27 cellular contexts compared by ENCODE assay signal in genomic region chr3:150133293-150133692, GRCh38.
DNase-seq lines count a peak whose midpoint lies in the region; ATAC-seq and TF ChIP-seq lines count a peak whose summit lies in the region.
"Had no signal": no experiment of that assay in that cellular context is flagged by ENCODE, and none has a peak within 500 bp of the region (broad histone marks: within the 10 kb centered on the region; RNA-seq: fewer than 3 reads in every experiment).

No MANE protein-coding gene starts in this region.

- peaks cover 36% of the 10 kb centered on the region for H3K27me3 Mint-ChIP-seq in activated T-cell treated with anti-CD3 and anti-CD28 coated beads, Interleukin-2, amount 50 U/mL, for 72 hours (ENCODE audit: low read depth)

- CTCF ChIA-PET in HEK293T (lab: Yijun Ruan, JAX): no interaction called here

- H3K36me3 Mint-ChIP-seq in activated T-cell treated with anti-CD3 and anti-CD28 coated beads, Interleukin-2, amount 50 U/mL, for 72 hours (ENCODE audit: insufficient read depth in 2 of 2): no peaks in the 10 kb centered on the region
- H3K36me3 Mint-ChIP-seq: CD8-positive, alpha-beta T cell had no signal

- H3K9me3 Mint-ChIP-seq in activated T-cell treated with anti-CD3 and anti-CD28 coated beads, Interleukin-2, amount 50 U/mL, for 72 hours: no peaks in the 10 kb centered on the region
- H3K9me3 Mint-ChIP-seq: CD8-positive, alpha-beta T cell; GM23338 had no signal

- H3K4me1 Mint-ChIP-seq in activated T-cell treated with anti-CD3 and anti-CD28 coated beads, Interleukin-2, amount 50 U/mL, for 72 hours (ENCODE audit: low read depth): no peaks in the 10 kb centered on the region

- no peak overlapping the region for H3K4me3 Mint-ChIP-seq in activated T-cell treated with anti-CD3 and anti-CD28 coated beads, Interleukin-2, amount 50 U/mL, for 72 hours
- H3K4me3 Mint-ChIP-seq: CD8-positive, alpha-beta T cell; GM23338 had no signal

- no peak for DNase-seq in HEK293T (ENCODE audit: extremely low spot score)
- peak; percentile 34 for DNase-seq in NCI-H69 (lab: John Stamatoyannopoulos, UW)
- DNase-seq in fibroblast of gingiva (ENCODE audit: low read depth): peak; percentile 15
- peak; percentile 53 for DNase-seq in renal cortical epithelial cell (ENCODE audit: low read depth)
- DNase-seq in activated T-cell treated with anti-CD3 and anti-CD28 coated beads, Interleukin-2, amount 50 U/mL, for 72 hours: no peak
- DNase-seq in DMS153 (lab: John Stamatoyannopoulos, UW): no peak
- DNase-seq in T-helper 2 cell: no peak
- DNase-seq: C1 segment of cervical spinal cord; Caco-2; CD8-positive, alpha-beta T cell; DMS79; GF-D8; KG1; NCI-H1048; NCI-H1417 treated with DMSO at 0.1 percent for 48 hours; NCI-H187; NCI-H2171 treated with DMSO at 0.1 percent for 48 hours; NCI-H345; NCI-H524; NCI-H82; NK-92 treated with Interleukin-12 subunit alpha and Interleukin-12 subunit beta, amount 100 ng/mL, for 24 hours; PC-9; T-helper 1 cell had no signal

- no peak for ATAC-seq in activated T-cell treated with anti-CD3 and anti-CD28 coated beads, Interleukin-2, amount 50 U/mL, for 72 hours (replicated peaks in 1 of 2)
- ATAC-seq in GM18519 (IDR thresholded peaks at IDR 0.05; ENCODE audit: low FRiP score, unreplicated experiment): no peak
- ATAC-seq: A549; CD8-positive, alpha-beta T cell; GM23338; Right ventricle myocardium inferior had no signal

- no peak overlapping the region for H3K27ac Mint-ChIP-seq in activated T-cell treated with anti-CD3 and anti-CD28 coated beads, Interleukin-2, amount 50 U/mL, for 72 hours
- H3K27ac Mint-ChIP-seq: CD8-positive, alpha-beta T cell; GM23338 had no signal

- POLR2A ChIA-PET in HEK293T (lab: Yijun Ruan, JAX): no interaction called here

TF ChIP-seq in HEK293T, 16 proteins besides CTCF, POLR2A, EP300 and RAD21:
- TF ChIP-seq, protein P1, sequence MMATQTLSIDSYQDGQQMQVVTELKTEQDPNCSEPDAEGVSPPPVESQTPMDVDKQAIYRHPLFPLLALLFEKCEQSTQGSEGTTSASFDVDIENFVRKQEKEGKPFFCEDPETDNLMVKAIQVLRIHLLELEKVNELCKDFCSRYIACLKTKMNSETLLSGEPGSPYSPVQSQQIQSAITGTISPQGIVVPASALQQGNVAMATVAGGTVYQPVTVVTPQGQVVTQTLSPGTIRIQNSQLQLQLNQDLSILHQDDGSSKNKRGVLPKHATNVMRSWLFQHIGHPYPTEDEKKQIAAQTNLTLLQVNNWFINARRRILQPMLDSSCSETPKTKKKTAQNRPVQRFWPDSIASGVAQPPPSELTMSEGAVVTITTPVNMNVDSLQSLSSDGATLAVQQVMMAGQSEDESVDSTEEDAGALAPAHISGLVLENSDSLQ (IDR thresholded peaks at IDR 0.05): peak; percentile 29
- TF ChIP-seq LEF1 (IDR thresholded peaks at IDR 0.05; ENCODE audit: borderline replicate concordance): no peak

Comparison
In these comparisons a context has a peak if more than half of its experiments do, and no peak if none do; other contexts are left out.
1. DNase-seq: peak in NCI-H69 (single experiment), fibroblast of gingiva (single experiment) and renal cortical epithelial cell (single experiment); none in HEK293T (single experiment), activated T-cell treated with anti-CD3 and anti-CD28 coated beads, Interleukin-2, amount 50 U/mL, for 72 hours (0 of 2), DMS153 (single experiment) and T-helper 2 cell (0 of 5).